Comparison of ENCODE assay signal across 9 cellular contexts in the genomic region with DNA sequence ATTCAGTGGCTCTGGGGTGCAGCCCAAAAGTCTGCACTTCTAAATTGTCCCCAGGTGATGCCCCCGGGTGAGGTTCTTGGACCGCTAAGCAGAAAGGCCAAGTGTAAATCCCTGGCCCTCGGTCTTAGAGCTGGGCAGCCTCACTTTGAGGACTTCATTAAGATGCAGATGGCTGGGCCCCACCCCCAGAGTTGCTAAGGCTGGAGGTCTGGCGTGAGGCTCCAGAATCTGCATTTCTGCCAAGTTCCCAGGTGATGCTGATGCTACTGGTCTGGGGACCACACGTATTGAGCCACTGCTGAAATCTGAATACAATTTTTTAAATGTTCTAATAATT. TPM values are rescaled to one million over a fixed set of nuclear protein-coding genes. Genes with fewer than 3 reads are reported as not detected.
A peak's percentile ranks its signal among the peaks of the same experiment; 100 is the strongest.
DNase-seq lines count a peak whose midpoint lies in the region; ATAC-seq and TF ChIP-seq lines count a peak whose summit lies in the region.
"Had no signal": no experiment of that assay in that cellular context is flagged by ENCODE, and none has a peak within 500 bp of the region (broad histone marks: within the 10 kb centered on the region; RNA-seq: fewer than 3 reads in every experiment).

No MANE protein-coding gene starts in this region.

- peaks cover 36% of the 10 kb centered on the region for H3K4me1 Mint-ChIP-seq in activated CD8-positive, alpha-beta T cell treated with anti-CD3 and anti-CD28 coated beads for 36 hours (ENCODE audit: low read depth)
- peaks cover 32% of the 10 kb centered on the region for H3K4me1 Mint-ChIP-seq in stimulated activated effector memory CD8-positive, alpha-beta T cell treated with anti-CD3 and anti-CD28 coated beads, Interleukin-12 subunit alpha, Interleukin-12 subunit beta, amount 100 ng/mL, for 72 hours

- CTCF ChIA-PET in activated CD8-positive, alpha-beta T cell treated with anti-CD3 and anti-CD28 coated beads for 36 hours (lab: Charles Lee): no interaction called here

- H3K27me3 Mint-ChIP-seq in activated CD8-positive, alpha-beta T cell treated with anti-CD3 and anti-CD28 coated beads for 36 hours: no peaks in the 10 kb centered on the region

- intact Hi-C loops in activated CD8-positive, alpha-beta T cell treated with anti-CD3 and anti-CD28 coated beads for 36 hours (cut with micrococcal nuclease): no loop called here

- DNase-seq in NCI-H82 (lab: John Stamatoyannopoulos, UW) (peak; percentile 47), NCI-H82 treated with DMSO at 0.1 percent for 48 hours (lab: John Stamatoyannopoulos, UW; ENCODE audit: unreplicated experiment) (no peak), iPS DF 19.7 (ENCODE audit: low read depth, low spot score) (peak; percentile 25), T-helper 9 cell (no peak)
- peak; percentile 15 for DNase-seq in activated CD8-positive, alpha-beta T cell treated with anti-CD3 and anti-CD28 coated beads for 36 hours
- DNase-seq in stimulated activated effector memory CD8-positive, alpha-beta T cell treated with anti-CD3 and anti-CD28 coated beads, Interleukin-12 subunit alpha, Interleukin-12 subunit beta, amount 100 ng/mL, for 72 hours (ENCODE audit: low spot score in 2 of 2): no peak
- DNase-seq: NCI-H1436 treated with DMSO at 0.1 percent for 48 hours had no signal

- H3K36me3 Mint-ChIP-seq in activated CD8-positive, alpha-beta T cell treated with anti-CD3 and anti-CD28 coated beads for 36 hours (ENCODE audit: low read depth): peaks cover 6% of the 10 kb centered on the region
- H3K36me3 Mint-ChIP-seq in stimulated activated effector memory CD8-positive, alpha-beta T cell treated with anti-CD3 and anti-CD28 coated beads, Interleukin-12 subunit alpha, Interleukin-12 subunit beta, amount 100 ng/mL, for 72 hours: no peaks in the 10 kb centered on the region

- H3K9me3 Mint-ChIP-seq in activated CD8-positive, alpha-beta T cell treated with anti-CD3 and anti-CD28 coated beads for 36 hours: no peaks in the 10 kb centered on the region
- no peaks in the 10 kb centered on the region for H3K9me3 Mint-ChIP-seq in stimulated activated effector memory CD8-positive, alpha-beta T cell treated with anti-CD3 and anti-CD28 coated beads, Interleukin-12 subunit alpha, Interleukin-12 subunit beta, amount 100 ng/mL, for 72 hours

- H3K27ac Mint-ChIP-seq in activated CD8-positive, alpha-beta T cell treated with anti-CD3 and anti-CD28 coated beads for 36 hours: peak overlapping the region; percentile 91
- peak overlapping the region; percentile 89 for H3K27ac Mint-ChIP-seq in stimulated activated effector memory CD8-positive, alpha-beta T cell treated with anti-CD3 and anti-CD28 coated beads, Interleukin-12 subunit alpha, Interleukin-12 subunit beta, amount 100 ng/mL, for 72 hours

- TF ChIP-seq CTCF in activated CD8-positive, alpha-beta T cell treated with anti-CD3 and anti-CD28 coated beads for 36 hours (IDR thresholded peaks at IDR 0.05): no peak

- H3K4me3 Mint-ChIP-seq in activated CD8-positive, alpha-beta T cell treated with anti-CD3 and anti-CD28 coated beads for 36 hours: peak overlapping the region; percentile 87
- peak overlapping the region; percentile 91 for H3K4me3 Mint-ChIP-seq in stimulated activated effector memory CD8-positive, alpha-beta T cell treated with anti-CD3 and anti-CD28 coated beads, Interleukin-12 subunit alpha, Interleukin-12 subunit beta, amount 100 ng/mL, for 72 hours

- POLR2A ChIA-PET in activated CD8-positive, alpha-beta T cell treated with anti-CD3 and anti-CD28 coated beads for 36 hours (lab: Charles Lee): no interaction called here

- ATAC-seq in activated CD8-positive, alpha-beta T cell treated with anti-CD3 and anti-CD28 coated beads for 36 hours: no peak
- no peak for ATAC-seq in stimulated activated effector memory CD8-positive, alpha-beta T cell treated with anti-CD3 and anti-CD28 coated beads, Interleukin-12 subunit alpha, Interleukin-12 subunit beta, amount 100 ng/mL, for 72 hours
- no peak for ATAC-seq in GM18909 (IDR thresholded peaks at IDR 0.05; ENCODE audit: poor library complexity, unreplicated experiment)
- no peak for ATAC-seq in HG02973 (IDR thresholded peaks at IDR 0.05; ENCODE audit: unreplicated experiment)

RNA-seq across cellular contexts. Expression of a gene that starts 0.7 kb away (rescaled TPM):
- 10 to 100 TPM; 16.0 to 16.2 TPM for total RNA-seq in activated CD8-positive, alpha-beta T cell treated with anti-CD3 and anti-CD28 coated beads for 36 hours

Comparison
In these comparisons a context has a peak if more than half of its experiments do, and no peak if none do; other contexts are left out.
1. DNase-seq: peak in NCI-H82 (single experiment), activated CD8-positive, alpha-beta T cell treated with anti-CD3 and anti-CD28 coated beads for 36 hours (single experiment) and iPS DF 19.7 (single experiment); none in NCI-H82 treated with DMSO at 0.1 percent for 48 hours (single experiment), stimulated activated effector memory CD8-positive, alpha-beta T cell treated with anti-CD3 and anti-CD28 coated beads, Interleukin-12 subunit alpha, Interleukin-12 subunit beta, amount 100 ng/mL, for 72 hours (0 of 2) and T-helper 9 cell (single experiment).